ENCODE assay signal across 1 cellular context in the genomic region with DNA sequence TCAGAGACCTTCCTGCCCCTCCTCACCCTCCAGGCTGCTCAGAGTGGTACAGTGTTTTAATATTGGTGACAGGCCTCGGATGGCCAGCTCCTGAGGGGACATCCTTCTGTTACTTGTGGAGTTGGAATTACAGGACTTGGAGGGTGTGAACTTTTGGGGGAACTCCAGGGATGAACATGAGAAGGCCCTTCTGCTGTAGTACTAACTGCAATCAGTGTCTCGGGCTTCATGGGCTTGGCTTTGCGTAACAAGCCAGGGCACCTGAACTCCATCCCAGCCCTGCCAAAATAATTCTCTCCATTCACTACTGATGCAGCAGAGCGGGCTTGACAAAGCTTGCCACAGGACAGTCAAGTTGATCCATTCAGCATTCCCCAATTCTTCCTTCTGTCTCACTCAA.
TF ChIP-seq lines count a peak whose summit lies in the region.

No MANE protein-coding gene starts in this region.

TF ChIP-seq in H1, 55 proteins besides CTCF, POLR2A, EP300 and RAD21 (continued from another document):
- no peak for TF ChIP-seq POU5F1 (IDR thresholded peaks at IDR 0.05; ENCODE audit: low read depth, low read length)
- TF ChIP-seq ZNF274 (IDR thresholded peaks at IDR 0.05; ENCODE audit: borderline replicate concordance, extremely low read depth, low read length), result no peak
- no peak for TF ChIP-seq PHF8 (conservative IDR thresholded peaks at IDR 0.05; ENCODE audit: low read depth, low read length)
- no peak for TF ChIP-seq CEBPB (IDR thresholded peaks at IDR 0.05; ENCODE audit: low read depth, low read length)
- TF ChIP-seq EGR1 (IDR thresholded peaks at IDR 0.05; ENCODE audit: borderline replicate concordance, low read depth, low read length), result no peak
- no peak for TF ChIP-seq JUND (IDR thresholded peaks at IDR 0.05; ENCODE audit: low read length)
- TF ChIP-seq TBP (IDR thresholded peaks at IDR 0.05; ENCODE audit: low read depth, low read length), result no peak
